1 cellular context compared by ENCODE assay signal in the genomic region with DNA sequence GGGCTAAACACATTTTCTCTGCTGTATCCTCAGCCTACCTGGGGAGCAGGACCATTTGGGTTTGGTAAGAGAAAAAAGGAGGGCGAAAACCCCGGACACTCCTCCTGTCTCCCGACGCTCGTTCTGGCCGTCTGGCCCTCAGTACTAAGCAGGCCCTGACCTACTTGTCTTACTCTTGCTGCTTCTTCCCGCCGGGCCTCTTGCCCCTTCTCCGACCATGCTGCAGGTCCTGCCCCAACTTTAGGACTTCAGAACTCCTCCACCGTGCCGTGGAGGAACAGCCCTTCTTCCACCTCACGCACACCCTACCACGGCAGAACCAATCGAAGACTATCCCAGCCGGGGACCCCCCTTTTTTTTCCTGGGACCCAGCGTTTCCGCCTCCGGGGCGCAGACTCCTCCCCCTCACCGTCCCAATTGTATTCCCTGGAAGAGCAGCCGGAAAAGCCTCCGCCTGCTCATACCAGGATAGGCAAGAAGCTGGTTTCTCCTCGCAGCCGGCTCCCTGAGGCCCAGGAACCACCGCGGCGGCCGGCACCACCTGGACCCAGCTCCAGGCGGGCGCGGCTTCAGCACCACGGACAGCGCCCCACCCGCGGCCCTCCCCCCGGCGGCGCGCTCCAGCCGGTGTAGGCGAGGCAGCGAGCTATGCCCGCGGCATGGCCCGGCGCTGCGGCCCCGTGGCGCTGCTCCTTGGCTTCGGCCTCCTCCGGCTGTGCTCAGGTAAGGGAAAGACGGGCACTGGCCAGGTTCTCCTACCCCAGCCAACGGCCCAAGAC.
TF ChIP-seq lines count a peak whose summit lies in the region.

A gene with protein sequence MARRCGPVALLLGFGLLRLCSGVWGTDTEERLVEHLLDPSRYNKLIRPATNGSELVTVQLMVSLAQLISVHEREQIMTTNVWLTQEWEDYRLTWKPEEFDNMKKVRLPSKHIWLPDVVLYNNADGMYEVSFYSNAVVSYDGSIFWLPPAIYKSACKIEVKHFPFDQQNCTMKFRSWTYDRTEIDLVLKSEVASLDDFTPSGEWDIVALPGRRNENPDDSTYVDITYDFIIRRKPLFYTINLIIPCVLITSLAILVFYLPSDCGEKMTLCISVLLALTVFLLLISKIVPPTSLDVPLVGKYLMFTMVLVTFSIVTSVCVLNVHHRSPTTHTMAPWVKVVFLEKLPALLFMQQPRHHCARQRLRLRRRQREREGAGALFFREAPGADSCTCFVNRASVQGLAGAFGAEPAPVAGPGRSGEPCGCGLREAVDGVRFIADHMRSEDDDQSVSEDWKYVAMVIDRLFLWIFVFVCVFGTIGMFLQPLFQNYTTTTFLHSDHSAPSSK (plus strand): TSS at position 393 of the 779 bp plus-strand sequence. CDS start 267 bp downstream, at position 660.

TF ChIP-seq in HCT116, 20 proteins besides CTCF, POLR2A, EP300 and RAD21 (continued from another document):
- peak; percentile 89 for TF ChIP-seq REST (IDR thresholded peaks at IDR 0.05; ENCODE audit: low read depth)
